In the genomic region with DNA sequence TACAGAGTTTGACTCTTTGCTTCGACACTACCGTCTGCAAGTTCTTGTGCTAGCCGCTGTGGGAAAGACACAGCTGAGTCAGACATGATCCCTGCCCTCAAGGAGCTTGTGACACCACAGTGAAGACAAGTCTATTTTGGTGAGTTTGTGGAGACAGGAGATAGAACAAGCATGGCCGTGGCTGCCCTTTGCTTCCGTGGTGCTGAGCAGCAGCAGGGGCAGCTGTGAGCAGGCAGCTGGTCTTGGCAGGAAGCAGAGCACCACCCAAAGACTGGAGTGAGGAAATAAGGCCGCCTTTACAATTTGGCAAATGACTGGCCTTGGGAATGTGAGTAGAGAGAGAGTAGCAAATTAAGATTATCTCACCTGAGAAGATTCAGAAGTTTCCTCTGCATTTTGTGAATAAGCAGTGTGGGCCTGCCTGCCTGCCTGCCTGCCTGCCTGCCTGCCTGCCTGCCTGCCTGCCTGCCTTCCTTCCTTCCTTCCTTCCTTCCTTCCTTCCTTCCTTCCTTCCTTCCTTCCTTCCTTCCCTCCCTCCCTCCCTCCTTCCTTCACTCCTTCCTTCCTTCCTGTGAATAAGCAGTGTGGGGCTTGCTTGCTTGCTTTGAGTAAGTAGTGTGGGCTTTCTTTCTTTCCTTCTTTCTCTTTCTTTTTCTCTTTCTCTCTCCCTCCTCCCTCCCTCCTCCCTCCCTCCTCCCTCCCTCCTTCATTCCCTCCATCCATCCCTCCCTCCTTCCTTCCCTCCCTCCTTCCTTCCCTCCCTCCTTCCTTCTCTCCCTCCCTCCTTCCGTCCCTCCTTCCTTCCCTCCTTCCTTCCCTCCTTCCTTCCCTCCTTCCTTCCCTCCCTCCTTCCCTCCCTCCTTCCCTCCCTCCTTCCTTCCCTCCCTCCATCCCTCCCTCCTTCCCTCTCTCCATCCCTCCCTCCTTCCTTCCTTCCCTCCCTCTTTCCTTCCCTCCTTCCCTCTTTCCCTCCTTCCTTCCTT, we compare ENCODE assay signal across 1 cellular context.
TF ChIP-seq lines count a peak whose summit lies in the region.

No MANE protein-coding gene starts in this region.

TF ChIP-seq in H1, 55 proteins besides CTCF, POLR2A, EP300 and RAD21:
- TF ChIP-seq SP2 (IDR thresholded peaks at IDR 0.05; ENCODE audit: low read length), result no peak
- TF ChIP-seq SRF (IDR thresholded peaks at IDR 0.05; ENCODE audit: low read depth, low read length), result no peak
- TF ChIP-seq GABPA (IDR thresholded peaks at IDR 0.05; ENCODE audit: borderline replicate concordance, insufficient read depth, low read length), result no peak
- no peak for TF ChIP-seq CTBP2 (IDR thresholded peaks at IDR 0.05; ENCODE audit: borderline replicate concordance, insufficient read depth, insufficient read length, low read length)
- TF ChIP-seq POLR2AphosphoS5 (IDR thresholded peaks at IDR 0.05; ENCODE audit: low read depth, low read length), result no peak
- no peak for TF ChIP-seq YY1 (IDR thresholded peaks at IDR 0.05; ENCODE audit: low read depth, low read length)
- TF ChIP-seq GTF2F1 (IDR thresholded peaks at IDR 0.05; ENCODE audit: borderline replicate concordance, low read depth, low read length), result no peak
- TF ChIP-seq CBX8 (IDR thresholded peaks at IDR 0.05; ENCODE audit: borderline replicate concordance, low read depth, low read length), result no peak
- TF ChIP-seq JUN (IDR thresholded peaks at IDR 0.05; ENCODE audit: low read depth, low read length), result no peak
- no peak for TF ChIP-seq SUZ12 (IDR thresholded peaks at IDR 0.05; ENCODE audit: low read length)
- TF ChIP-seq HDAC6 (IDR thresholded peaks at IDR 0.05; ENCODE audit: low read depth, low read length), result no peak
- no peak for TF ChIP-seq POU5F1 (IDR thresholded peaks at IDR 0.05; ENCODE audit: low read depth, low read length)
- no peak for TF ChIP-seq SAP30 (IDR thresholded peaks at IDR 0.05; ENCODE audit: insufficient read depth, insufficient replicate concordance, low read length)
- TF ChIP-seq, protein P1, sequence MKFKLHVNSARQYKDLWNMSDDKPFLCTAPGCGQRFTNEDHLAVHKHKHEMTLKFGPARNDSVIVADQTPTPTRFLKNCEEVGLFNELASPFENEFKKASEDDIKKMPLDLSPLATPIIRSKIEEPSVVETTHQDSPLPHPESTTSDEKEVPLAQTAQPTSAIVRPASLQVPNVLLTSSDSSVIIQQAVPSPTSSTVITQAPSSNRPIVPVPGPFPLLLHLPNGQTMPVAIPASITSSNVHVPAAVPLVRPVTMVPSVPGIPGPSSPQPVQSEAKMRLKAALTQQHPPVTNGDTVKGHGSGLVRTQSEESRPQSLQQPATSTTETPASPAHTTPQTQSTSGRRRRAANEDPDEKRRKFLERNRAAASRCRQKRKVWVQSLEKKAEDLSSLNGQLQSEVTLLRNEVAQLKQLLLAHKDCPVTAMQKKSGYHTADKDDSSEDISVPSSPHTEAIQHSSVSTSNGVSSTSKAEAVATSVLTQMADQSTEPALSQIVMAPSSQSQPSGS (IDR thresholded peaks at IDR 0.05; ENCODE audit: low read length), result no peak
- no peak for TF ChIP-seq SP1 (IDR thresholded peaks at IDR 0.05; ENCODE audit: low read depth, low read length)
- TF ChIP-seq TBP (IDR thresholded peaks at IDR 0.05; ENCODE audit: low read depth, low read length), result no peak
- no peak for TF ChIP-seq CHD2 (IDR thresholded peaks at IDR 0.05; ENCODE audit: low read length)
- no peak for TF ChIP-seq E2F6 (IDR thresholded peaks at IDR 0.05)
- no peak for TF ChIP-seq NRF1 (IDR thresholded peaks at IDR 0.05; ENCODE audit: low read depth, low read length)
- no peak for TF ChIP-seq TAF1 (IDR thresholded peaks at IDR 0.05; ENCODE audit: low read depth, low read length)
